15 cellular contexts compared by ENCODE assay signal in the genomic region with DNA sequence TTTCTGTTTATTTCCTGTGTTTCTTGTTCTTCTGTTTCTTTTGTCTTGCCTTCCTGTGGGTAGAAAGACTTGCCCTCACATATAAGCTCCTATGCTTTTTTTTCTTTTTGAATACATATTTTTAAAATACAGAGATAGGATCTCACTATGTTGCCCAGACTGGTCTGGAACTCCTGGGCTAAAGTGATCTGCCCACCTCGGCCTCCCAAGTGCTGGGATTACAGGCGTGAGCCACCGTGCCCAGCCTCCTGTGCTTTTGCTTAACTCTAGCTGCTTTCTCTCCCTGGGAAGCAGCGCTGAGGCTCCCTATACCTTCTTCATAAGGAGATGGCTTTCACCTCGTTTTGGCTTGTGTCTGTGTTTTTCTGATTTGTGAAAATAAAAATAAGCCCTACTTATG.
DNase-seq lines count a peak whose midpoint lies in the region; ATAC-seq and TF ChIP-seq lines count a peak whose summit lies in the region.
"Had no signal": no experiment of that assay in that cellular context is flagged by ENCODE, and none has a peak within 500 bp of the region (broad histone marks: within the 10 kb centered on the region; RNA-seq: fewer than 3 reads in every experiment).

No MANE protein-coding gene starts in this region.

- peak overlapping the region; percentile 23; the same call in 1 of the 2 replicates for H3K4me3 ChIP-seq in HUES6 (ENCODE audit: low read depth, low read length)
- no peak overlapping the region for H3K4me3 ChIP-seq in osteoblast (ENCODE audit: insufficient read depth, low read length)
- H3K4me3 ChIP-seq: SJCRH30, suprapubic skin had no signal

- no peak for DNase-seq in activated T-cell treated with anti-CD3 and anti-CD28 coated beads, Interleukin-2, amount 50 U/mL, for 24 hours
- DNase-seq in activated T-cell treated with anti-CD3 and anti-CD28 coated beads, Interleukin-2, amount 50 U/mL, for 48 hours, result no peak
- no peak for DNase-seq in central memory CD8-positive, alpha-beta T cell (ENCODE audit: low spot score in 2 of 2)
- no peak for DNase-seq in osteoblast (ENCODE audit: insufficient read length, low spot score, missing footprints)
- DNase-seq in hepatic stellate cell (ENCODE audit: low spot score), result no peak
- DNase-seq in NCI-H510A (lab: John Stamatoyannopoulos, UW), result no peak
- no peak for DNase-seq in GM13977 (ENCODE audit: low spot score)
- DNase-seq: ACHN; activated CD8-positive, alpha-beta memory T cell treated with anti-CD3 and anti-CD28 coated beads, Interleukin-2, amount 50 U/mL, for 48 hours; DMS 273 treated with DMSO at 0.1 percent for 48 hours; foreskin melanocyte; MV-4-11; SJCRH30 had no signal

- no peaks in the 10 kb centered on the region for H3K27me3 ChIP-seq in HUES6 (ENCODE audit: control insufficient read depth, insufficient read depth, low read length)
- no peaks in the 10 kb centered on the region for H3K27me3 ChIP-seq in osteoblast (ENCODE audit: insufficient read depth, low read length)
- H3K27me3 ChIP-seq: SJCRH30, suprapubic skin had no signal

- H3K4me1 ChIP-seq in HUES6 (ENCODE audit: control insufficient read depth, insufficient read depth, low read length) (peaks cover 36% of the 10 kb centered on the region), osteoblast (ENCODE audit: insufficient read depth, low read length) (peaks cover 6% of the 10 kb centered on the region)
- H3K4me1 ChIP-seq: SJCRH30 had no signal

- peaks cover 11% of the 10 kb centered on the region for H3K36me3 Mint-ChIP-seq in activated T-cell treated with anti-CD3 and anti-CD28 coated beads, Interleukin-2, amount 50 U/mL, for 24 hours (ENCODE audit: low read depth)
- H3K36me3 Mint-ChIP-seq in central memory CD8-positive, alpha-beta T cell (ENCODE audit: insufficient read depth), result peaks cover 3% of the 10 kb centered on the region

- no peak overlapping the region for H3K4me3 Mint-ChIP-seq in activated T-cell treated with anti-CD3 and anti-CD28 coated beads, Interleukin-2, amount 50 U/mL, for 24 hours
- no peak overlapping the region for H3K4me3 Mint-ChIP-seq in central memory CD8-positive, alpha-beta T cell

- no peak overlapping the region for H3K9ac ChIP-seq in HUES6 (ENCODE audit: low read length)

- H3K4me2 ChIP-seq in osteoblast (ENCODE audit: insufficient read depth, low read length), result no peak overlapping the region

- no peaks in the 10 kb centered on the region for H3K9me3 Mint-ChIP-seq in activated T-cell treated with anti-CD3 and anti-CD28 coated beads, Interleukin-2, amount 50 U/mL, for 24 hours
- no peaks in the 10 kb centered on the region for H3K9me3 Mint-ChIP-seq in central memory CD8-positive, alpha-beta T cell

- no peak for ATAC-seq in central memory CD8-positive, alpha-beta T cell (replicated peaks; ENCODE audit: extremely low read depth, poor library complexity, severe bottlenecking)

- H3K9me3 ChIP-seq in HUES6 (ENCODE audit: control insufficient read depth, insufficient read depth, low read depth, low read length) (no peaks in the 10 kb centered on the region), osteoblast (ENCODE audit: low read depth, low read length) (no peaks in the 10 kb centered on the region)
- H3K9me3 ChIP-seq: SJCRH30, suprapubic skin had no signal

- peak overlapping the region; percentile 36 for H3K27ac Mint-ChIP-seq in activated T-cell treated with anti-CD3 and anti-CD28 coated beads, Interleukin-2, amount 50 U/mL, for 24 hours
- peak overlapping the region; percentile 44 for H3K27ac Mint-ChIP-seq in central memory CD8-positive, alpha-beta T cell (ENCODE audit: low read depth)

- H3K27ac ChIP-seq in HUES6 (ENCODE audit: low read depth, low read length) (0 out of 2 replicates have a peak overlapping the region, but pooled peaks have one; percentile 50), osteoblast (ENCODE audit: low read depth, low read length) (peak overlapping the region; percentile 9)
- H3K27ac ChIP-seq: SJCRH30, suprapubic skin had no signal

- no peaks in the 10 kb centered on the region for H4K20me1 ChIP-seq in osteoblast (ENCODE audit: insufficient read depth, low read length)

- H2AFZ ChIP-seq in osteoblast (ENCODE audit: low read length), result no peak overlapping the region

- in situ Hi-C loops in GM13977 (cut with MboI; ENCODE audit: low pct_unique_long_range_greater_than_20kb, low sequenced_read_pairs, unreplicated experiment), result no loop called here

- H3K27me3 Mint-ChIP-seq in activated T-cell treated with anti-CD3 and anti-CD28 coated beads, Interleukin-2, amount 50 U/mL, for 24 hours, result no peaks in the 10 kb centered on the region
- H3K27me3 Mint-ChIP-seq in central memory CD8-positive, alpha-beta T cell, result no peaks in the 10 kb centered on the region

- H3K4me1 Mint-ChIP-seq in activated T-cell treated with anti-CD3 and anti-CD28 coated beads, Interleukin-2, amount 50 U/mL, for 24 hours (ENCODE audit: low read depth), result peaks cover 22% of the 10 kb centered on the region
- H3K4me1 Mint-ChIP-seq in central memory CD8-positive, alpha-beta T cell, result peaks cover 8% of the 10 kb centered on the region

- TF ChIP-seq CTCF in osteoblast (IDR thresholded peaks at IDR 0.05; ENCODE audit: extremely low read depth, low read depth, low read length) (no peak), GM13977 (IDR thresholded peaks at IDR 0.05; ENCODE audit: extremely low read depth, insufficient read depth, missing control alignments) (no peak)

- H3K36me3 ChIP-seq in HUES6 (ENCODE audit: control insufficient read depth, insufficient read depth, low read length) (no peaks in the 10 kb centered on the region), osteoblast (ENCODE audit: insufficient read depth, low read length) (no peaks in the 10 kb centered on the region)
- H3K36me3 ChIP-seq: SJCRH30 had no signal

- no peaks in the 10 kb centered on the region for H3K79me2 ChIP-seq in osteoblast (ENCODE audit: insufficient read depth, low read length)
